In genomic region chr4:107993969-107994368, GRCh38 we compare ENCODE assay signal across 9 cellular contexts. TPM values are rescaled to one million over a fixed set of nuclear protein-coding genes. Genes with fewer than 3 reads are reported as not detected.
DNase-seq lines count a peak whose midpoint lies in the region; ATAC-seq and TF ChIP-seq lines count a peak whose summit lies in the region.
"Had no signal": no experiment of that assay in that cellular context is flagged by ENCODE, and none has a peak within 500 bp of the region (broad histone marks: within the 10 kb centered on the region; RNA-seq: fewer than 3 reads in every experiment).

No MANE protein-coding gene starts in this region.

- H3K27me3 Mint-ChIP-seq in mesothelial cell of epicardium (ENCODE audit: low read depth) = no peaks in the 10 kb centered on the region

- H4K20me1 ChIP-seq in SK-N-SH (ENCODE audit: insufficient read depth) = no peaks in the 10 kb centered on the region

- H3K4me2 ChIP-seq in SK-N-SH = no peak overlapping the region

- H3K36me3 Mint-ChIP-seq in mesothelial cell of epicardium = peaks cover 6% of the 10 kb centered on the region

- intact Hi-C loops in transverse colon (cut with DNase I; ENCODE audit: low total_unique reads) = no loop called here

- H2AFZ ChIP-seq in SK-N-SH (ENCODE audit: low read depth) = no peak overlapping the region

- TF ChIP-seq RAD21 in SK-N-SH (IDR thresholded peaks at IDR 0.05; ENCODE audit: low read length) = no peak

- H3K79me2 ChIP-seq in SK-N-SH (ENCODE audit: insufficient read depth) = peaks cover 40% of the 10 kb centered on the region

- no peak overlapping the region for H3K9ac ChIP-seq in SK-N-SH

- DNase-seq in GM10248 (ENCODE audit: extremely low spot score) (peak; percentile 45), OCI-M1 (lab: John Stamatoyannopoulos, UW) (peak; percentile 22), transverse colon (no peak), SK-N-SH (no peak), cerebellar cortex (ENCODE audit: low spot score) (no peak), mesothelial cell of epicardium (ENCODE audit: low spot score in 2 of 2, unreplicated experiment in 2 of 2) (no peak)
- DNase-seq: activated T-cell treated with anti-CD3 and anti-CD28 coated beads, Interleukin-2, amount 50 U/mL, for 1 hour had no signal

- H3F3A ChIP-seq in SK-N-SH (replicated peaks; ENCODE audit: insufficient read depth) = peaks cover 7% of the 10 kb centered on the region

- H3K27me3 ChIP-seq in transverse colon (no peaks in the 10 kb centered on the region), SK-N-SH (ENCODE audit: insufficient read depth) (no peaks in the 10 kb centered on the region)

- in situ Hi-C loops in transverse colon (cut with MboI; ENCODE audit: low pct_ligation_motif_present in 1 of 4, low pct_unique_long_range_greater_than_20kb in 1 of 4, low sequenced_read_pairs in 3 of 4) = no loop called here

- 53 to 63% methylated on average over 3 of the region's 3 CpGs for WGBS in transverse colon (ENCODE audit: low coverage in 1 of 2), 2 donors
- 98% methylated on average over 3 of the region's 3 CpGs for WGBS in SK-N-SH (ENCODE audit: low lambda C conversion rate)

- ATAC-seq in GM19372 (IDR thresholded peaks at IDR 0.05; ENCODE audit: low read depth, unreplicated experiment) (peak; percentile 28), HG03039 (IDR thresholded peaks at IDR 0.05; ENCODE audit: unreplicated experiment) (peak; percentile 21)

- H3K4me1 Mint-ChIP-seq in mesothelial cell of epicardium = peaks cover 42% of the 10 kb centered on the region

- no peaks in the 10 kb centered on the region for H3K9me3 Mint-ChIP-seq in mesothelial cell of epicardium

- H3K4me3 ChIP-seq in transverse colon (no peak overlapping the region), SK-N-SH (ENCODE audit: low read depth in 2 of 2, low read length in 1 of 2) (no peak overlapping the region)

- TF ChIP-seq CTCF in GM10248 (IDR thresholded peaks at IDR 0.05; ENCODE audit: control extremely low read depth, extremely low read depth, low read depth, missing control alignments) (no peak), transverse colon (IDR thresholded peaks at IDR 0.05) (no peak), SK-N-SH (IDR thresholded peaks at IDR 0.05) (no peak), mesothelial cell of epicardium (IDR thresholded peaks at IDR 0.05; ENCODE audit: unreplicated experiment) (no peak)

- POLR2A ChIA-PET in GM10248 (lab: Yijun Ruan, JAX) = no interaction called here
- POLR2A ChIA-PET in SK-N-SH (lab: Yijun Ruan, JAX) = no interaction called here

- TF ChIP-seq EP300 in transverse colon (IDR thresholded peaks at IDR 0.05; ENCODE audit: low read depth) (no peak), SK-N-SH (IDR thresholded peaks at IDR 0.05; ENCODE audit: borderline replicate concordance in 1 of 2, low read depth in 1 of 2, low read length in 1 of 2) (no peak)

- TF ChIP-seq POLR2A in transverse colon (IDR thresholded peaks at IDR 0.05) = no peak

- CTCF ChIA-PET in GM10248 (lab: Yijun Ruan, JAX) (interaction anchor here (1.1 to 10.7 kb wide), 8 partner anchors 9 to 42 kb away, joined by 3 to 76 read pairs (median 5); no protein-coding TSS in a partner anchor), SK-N-SH (lab: Yijun Ruan, JAX) (interaction anchor here (1.2 to 4.4 kb wide), 2 partner anchors 25 to 236 kb away, joined by 3 to 20 read pairs; no protein-coding TSS in a partner anchor)

- H3K36me3 ChIP-seq in transverse colon = no peaks in the 10 kb centered on the region
- H3K36me3 ChIP-seq in SK-N-SH (replicated peaks in 1 of 2; ENCODE audit: control insufficient read depth in 1 of 2, insufficient read depth in 2 of 2, low read length in 1 of 2) = peaks cover 0 to 3% of the 10 kb centered on the region in 2 experiments

- H3K27ac Mint-ChIP-seq in mesothelial cell of epicardium = no peak overlapping the region

- H3K9me2 ChIP-seq in SK-N-SH = no peaks in the 10 kb centered on the region

- peak overlapping the region in 1 of 4 donors; percentile 17 for H3K27ac ChIP-seq in transverse colon
- H3K27ac ChIP-seq in SK-N-SH (ENCODE audit: low read depth in 2 of 2, low read length in 1 of 2) = no peak overlapping the region

- no peak overlapping the region for H3K4me3 Mint-ChIP-seq in mesothelial cell of epicardium

- H3K4me1 ChIP-seq in transverse colon (peaks cover 25 to 58% (median 40%) of the 10 kb centered on the region in 4 donors), SK-N-SH (ENCODE audit: control insufficient read depth in 1 of 2, insufficient read depth in 2 of 2, low read depth in 1 of 2, low read length in 1 of 2) (peaks cover 3 to 4% of the 10 kb centered on the region in 2 experiments; a peak in 3 of 4 replicates)

- H3K9me3 ChIP-seq in transverse colon (no peaks in the 10 kb centered on the region), SK-N-SH (no peaks in the 10 kb centered on the region)

TF ChIP-seq in SK-N-SH, 30 proteins besides CTCF, POLR2A, EP300 and RAD21:
- TF ChIP-seq RFX5 (IDR thresholded peaks at IDR 0.05; ENCODE audit: low read length) = no peak
- no peak for TF ChIP-seq FOXJ3 (CRISPR knock-in tag; IDR thresholded peaks at IDR 0.05)
- no peak for TF ChIP-seq ELF1 (IDR thresholded peaks at IDR 0.05)
- no peak for TF ChIP-seq MEF2A (IDR thresholded peaks at IDR 0.05; ENCODE audit: borderline replicate concordance, low read depth)
- TF ChIP-seq NRF1 (IDR thresholded peaks at IDR 0.05; ENCODE audit: low read depth, low read length) = no peak
- no peak for TF ChIP-seq EZH2phosphoT487 (IDR thresholded peaks at IDR 0.05; ENCODE audit: borderline replicate concordance, low read depth)
- no peak for TF ChIP-seq USF2 (IDR thresholded peaks at IDR 0.05; ENCODE audit: borderline replicate concordance, low read depth, low read length)
- no peak for TF ChIP-seq RCOR1 (IDR thresholded peaks at IDR 0.05; ENCODE audit: low read length)
- no peak for TF ChIP-seq SMC3 (IDR thresholded peaks at IDR 0.05; ENCODE audit: low read depth, low read length)
- TF ChIP-seq JUND (IDR thresholded peaks at IDR 0.05) = no peak
- no peak for TF ChIP-seq POLR2AphosphoS5 (IDR thresholded peaks at IDR 0.05; ENCODE audit: low read depth, low read length)
- TF ChIP-seq IRF3 (IDR thresholded peaks at IDR 0.05; ENCODE audit: low read depth, low read length) = no peak
- TF ChIP-seq PBX3 (IDR thresholded peaks at IDR 0.05) = no peak
- TF ChIP-seq FOXM1 (IDR thresholded peaks at IDR 0.05; ENCODE audit: low read depth) = no peak
- no peak for TF ChIP-seq ZBTB33 (IDR thresholded peaks at IDR 0.05; ENCODE audit: borderline replicate concordance, low read depth)
- no peak for TF ChIP-seq TAF1 (IDR thresholded peaks at IDR 0.05; ENCODE audit: borderline replicate concordance, low read depth, low read length)

RNA-seq across cellular contexts. Expression of gene HADH, which starts 4.3 kb away (rescaled TPM):
- 100 to 1,000 TPM in 3 of 4 donors, 10 to 100 TPM in 1; 47.5 to 135 (median 117) TPM for total RNA-seq in transverse colon
- polyA plus RNA-seq in SK-N-SH (2012; rRNA removed) = 19.4 and 20.3 TPM in 2 replicates
- 17.9 and 22.0 TPM in 2 replicates for polyA plus RNA-seq in SK-N-SH (2012; cell fraction: cytosol; rRNA removed)
- polyA plus RNA-seq in SK-N-SH (2012; cell fraction: nucleus; rRNA removed) = 17.5 and 25.5 TPM in 2 replicates
- 48.8 to 51.9 TPM (median 50.7 TPM) in 3 replicates for total RNA-seq in mesothelial cell of epicardium

Comparison
In these comparisons a context has a peak if more than half of its experiments do, and no peak if none do; other contexts are left out.
1. DNase-seq: peak in GM10248 (single experiment) and OCI-M1 (single experiment); none in transverse colon (single experiment), SK-N-SH (single experiment), cerebellar cortex (single experiment) and mesothelial cell of epicardium (0 of 2).